In genomic region chr13:98429081-98429480, GRCh38 we compare ENCODE assay signal across 21 cellular contexts.
"Had no signal": no experiment of that assay in that cellular context is flagged by ENCODE, and none has a peak within 500 bp of the region (broad histone marks: within the 10 kb centered on the region; RNA-seq: fewer than 3 reads in every experiment).

No MANE protein-coding gene starts in this region.

- H3K27me3 ChIP-seq: MG63 had no signal

- ATAC-seq: activated CD4-positive, alpha-beta T cell treated with anti-CD3 and anti-CD28 coated beads for 36 hours; activated T-helper 17 cell treated with anti-CD3 and anti-CD28 coated beads, Interleukin-2, amount 50 U/mL, for 72 hours; T-helper 17 cell had no signal

- H3K4me3 ChIP-seq: MG63 had no signal

- H3K9me3 Mint-ChIP-seq: activated B cell treated with CpG ODN at 0.5 μM for 24 hours; activated CD4-positive, alpha-beta memory T cell treated with anti-CD3 and anti-CD28 coated beads, Interleukin-2, amount 10 ng/mL, durations not matched to agents 7 days and 5 days; activated naive CD4-positive, alpha-beta T cell treated with anti-CD3 and anti-CD28 coated beads, Interleukin-2, amount 10 ng/mL, durations not matched to agents 7 days and 5 days; activated naive CD8-positive, alpha-beta T cell treated with anti-CD3 and anti-CD28 coated beads for 36 hours; activated T-helper 17 cell treated with anti-CD3 and anti-CD28 coated beads, Interleukin-2, amount 50 U/mL, for 72 hours had no signal

- H3K4me3 Mint-ChIP-seq: activated B cell treated with CpG ODN at 0.5 μM for 24 hours; activated CD4-positive, alpha-beta memory T cell treated with anti-CD3 and anti-CD28 coated beads, Interleukin-2, amount 10 ng/mL, durations not matched to agents 7 days and 5 days; activated CD4-positive, alpha-beta T cell treated with anti-CD3 and anti-CD28 coated beads for 36 hours; activated naive CD4-positive, alpha-beta T cell treated with anti-CD3 and anti-CD28 coated beads, Interleukin-2, amount 10 ng/mL, durations not matched to agents 7 days and 5 days; activated naive CD8-positive, alpha-beta T cell treated with anti-CD3 and anti-CD28 coated beads for 36 hours; activated T-helper 17 cell treated with anti-CD3 and anti-CD28 coated beads, Interleukin-2, amount 50 U/mL, for 72 hours; T-helper 17 cell had no signal

- FAIRE-seq: RCC 7860 had no signal

- DNase-seq: activated B cell treated with CpG ODN at 0.5 μM for 24 hours; activated CD4-positive, alpha-beta memory T cell treated with anti-CD3 and anti-CD28 coated beads, Interleukin-2, amount 10 ng/mL, durations not matched to agents 7 days and 5 days; activated CD4-positive, alpha-beta T cell treated with anti-CD3 and anti-CD28 coated beads for 36 hours; activated CD4-positive, alpha-beta T cell treated with anti-CD3 and anti-CD28 coated beads, Interleukin-2, amount 50 U/mL, for 1 hour; activated gamma-delta T cell; activated naive CD4-positive, alpha-beta T cell treated with anti-CD3 and anti-CD28 coated beads, Interleukin-2, amount 10 ng/mL, durations not matched to agents 7 days and 5 days; activated naive CD8-positive, alpha-beta T cell treated with anti-CD3 and anti-CD28 coated beads for 36 hours; activated T-cell treated with anti-CD3 and anti-CD28 coated beads for 4 hours; activated T-cell treated with anti-CD3 and anti-CD28 coated beads, Interleukin-2, amount 50 U/mL, for 48 hours; MG63; NCI-H1105; NCI-H1436 treated with DMSO at 0.1 percent for 48 hours; NCI-H187; NCI-H2081; NCI-H524; PC-3; SIG-M5; T-helper 17 cell; T-helper 9 cell had no signal

- H3K36me3 Mint-ChIP-seq: activated naive CD4-positive, alpha-beta T cell treated with anti-CD3 and anti-CD28 coated beads, Interleukin-2, amount 10 ng/mL, durations not matched to agents 7 days and 5 days; activated naive CD8-positive, alpha-beta T cell treated with anti-CD3 and anti-CD28 coated beads for 36 hours had no signal

- H3K9me3 ChIP-seq: MG63 had no signal

- H3K36me3 ChIP-seq: MG63 had no signal

- H3K4me1 Mint-ChIP-seq: activated B cell treated with CpG ODN at 0.5 μM for 24 hours; activated CD4-positive, alpha-beta memory T cell treated with anti-CD3 and anti-CD28 coated beads, Interleukin-2, amount 10 ng/mL, durations not matched to agents 7 days and 5 days; activated CD4-positive, alpha-beta T cell treated with anti-CD3 and anti-CD28 coated beads for 36 hours; activated naive CD4-positive, alpha-beta T cell treated with anti-CD3 and anti-CD28 coated beads, Interleukin-2, amount 10 ng/mL, durations not matched to agents 7 days and 5 days; activated naive CD8-positive, alpha-beta T cell treated with anti-CD3 and anti-CD28 coated beads for 36 hours; activated T-helper 17 cell treated with anti-CD3 and anti-CD28 coated beads, Interleukin-2, amount 50 U/mL, for 72 hours had no signal

- H3K27ac Mint-ChIP-seq: activated B cell treated with CpG ODN at 0.5 μM for 24 hours; activated CD4-positive, alpha-beta memory T cell treated with anti-CD3 and anti-CD28 coated beads, Interleukin-2, amount 10 ng/mL, durations not matched to agents 7 days and 5 days; activated CD4-positive, alpha-beta T cell treated with anti-CD3 and anti-CD28 coated beads for 36 hours; activated naive CD4-positive, alpha-beta T cell treated with anti-CD3 and anti-CD28 coated beads, Interleukin-2, amount 10 ng/mL, durations not matched to agents 7 days and 5 days; activated naive CD8-positive, alpha-beta T cell treated with anti-CD3 and anti-CD28 coated beads for 36 hours; activated T-helper 17 cell treated with anti-CD3 and anti-CD28 coated beads, Interleukin-2, amount 50 U/mL, for 72 hours; T-helper 17 cell had no signal
